Comparison of ENCODE assay signal across 19 cellular contexts in genomic region chr1:7561936-7562728, GRCh38.
DNase-seq lines count a peak whose midpoint lies in the region; ATAC-seq and TF ChIP-seq lines count a peak whose summit lies in the region.
"Had no signal": no experiment of that assay in that cellular context is flagged by ENCODE, and none has a peak within 500 bp of the region (broad histone marks: within the 10 kb centered on the region; RNA-seq: fewer than 3 reads in every experiment).

No MANE protein-coding gene starts in this region.

- no peak overlapping the region for H3K9ac ChIP-seq in neuronal stem cell (ENCODE audit: low read depth, low read length, poor library complexity)
- H3K9ac ChIP-seq: BLaER1 treated with 17β-estradiol and CSF1 and Interleukin-3, amounts not matched to agents 10 nM and 100 nM had no signal

- H3K4me3 ChIP-seq in right atrium auricular region = no peak overlapping the region
- H3K4me3 ChIP-seq in left ventricle myocardium inferior = no peak overlapping the region
- no peak overlapping the region for H3K4me3 ChIP-seq in neuronal stem cell (ENCODE audit: low read length in 2 of 2)
- H3K4me3 ChIP-seq in upper lobe of right lung = no peak overlapping the region
- H3K4me3 ChIP-seq in esophagus squamous epithelium = no peak overlapping the region
- H3K4me3 ChIP-seq: A549; BLaER1 treated with 17β-estradiol and CSF1 and Interleukin-3, amounts not matched to agents 10 nM and 100 nM; K562 had no signal

- no peaks in the 10 kb centered on the region for H3K36me3 Mint-ChIP-seq in glutamatergic neuron (ENCODE audit: unreplicated experiment)

- no peak for TF ChIP-seq POLR2A in esophagus squamous epithelium (IDR thresholded peaks at IDR 0.05)

- H3K9me3 ChIP-seq in right atrium auricular region (no peaks in the 10 kb centered on the region), left ventricle myocardium inferior (replicated peaks) (no peaks in the 10 kb centered on the region), neuronal stem cell (replicated peaks in 1 of 2; ENCODE audit: control insufficient read depth in 2 of 2, insufficient read depth in 1 of 2, low read depth in 1 of 2, low read length in 2 of 2) (no peaks in the 10 kb centered on the region), upper lobe of right lung (no peaks in the 10 kb centered on the region), esophagus squamous epithelium (no peaks in the 10 kb centered on the region)
- H3K9me3 ChIP-seq: A549; BLaER1 treated with 17β-estradiol and CSF1 and Interleukin-3, amounts not matched to agents 10 nM and 100 nM had no signal

- intact Hi-C loops in left ventricle myocardium inferior (cut with micrococcal nuclease) = no loop called here
- intact Hi-C loops in upper lobe of right lung (cut with DNase I) = no loop called here
- intact Hi-C loops in esophagus squamous epithelium (cut with DNase I) = no loop called here

- no peak overlapping the region for H2BK5ac ChIP-seq in neuronal stem cell (ENCODE audit: low read length)

- ATAC-seq in upper lobe of right lung = no peak

- H3K4me3 Mint-ChIP-seq in glutamatergic neuron (ENCODE audit: unreplicated experiment) = no peak overlapping the region
- H3K4me3 Mint-ChIP-seq: CD4-positive, alpha-beta T cell had no signal

- H3K9me3 Mint-ChIP-seq in glutamatergic neuron (ENCODE audit: unreplicated experiment) = peaks cover 3% of the 10 kb centered on the region
- H3K9me3 Mint-ChIP-seq: CD4-positive, alpha-beta T cell had no signal

- H3K27me3 ChIP-seq in right atrium auricular region = no peaks in the 10 kb centered on the region
- H3K27me3 ChIP-seq in left ventricle myocardium inferior (ENCODE audit: low read depth) = no peaks in the 10 kb centered on the region
- H3K27me3 ChIP-seq in neuronal stem cell (ENCODE audit: control insufficient read depth in 3 of 3, insufficient read depth in 3 of 3, low read depth in 1 of 3, low read length in 3 of 3) = peaks cover 0 to 28% (median 0%) of the 10 kb centered on the region in 3 experiments
- no peaks in the 10 kb centered on the region for H3K27me3 ChIP-seq in upper lobe of right lung
- H3K27me3 ChIP-seq in esophagus squamous epithelium = peaks cover 0 to 23% (median 0%) of the 10 kb centered on the region in 4 donors
- H3K27me3 ChIP-seq: BLaER1 treated with 17β-estradiol and CSF1 and Interleukin-3, amounts not matched to agents 10 nM and 100 nM had no signal

- H2AK5ac ChIP-seq in neuronal stem cell (ENCODE audit: low read depth, low read length) = no peak overlapping the region

- peaks cover 2% of the 10 kb centered on the region for H3K4me1 Mint-ChIP-seq in glutamatergic neuron (ENCODE audit: low read depth, unreplicated experiment)

- H2AFZ ChIP-seq in neuronal stem cell (ENCODE audit: low read length) = no peak overlapping the region

- no peak for DNase-seq in right atrium auricular region (ENCODE audit: low spot score)
- DNase-seq in left ventricle myocardium inferior = no peak
- peak; percentile 9 for DNase-seq in glutamatergic neuron
- DNase-seq in neuronal stem cell (ENCODE audit: low spot score) = no peak
- peak; percentile 55 for DNase-seq in upper lobe of right lung
- DNase-seq in esophagus squamous epithelium (lab: John Stamatoyannopoulos, UW) = no peak
- DNase-seq in pons (ENCODE audit: low spot score) = no peak
- no peak for DNase-seq in stimulated activated CD4-positive, alpha-beta T cell treated with anti-CD3 and anti-CD28 coated beads, Interleukin-4, amount 100 ng/mL, for 1 hour
- DNase-seq: CD4-positive, alpha-beta T cell; MV-4-11; NCI-H1105; NCI-H1436 treated with DMSO at 0.1 percent for 48 hours; NCI-H1930; NCI-H2107; NCI-H2227 treated with DMSO at 0.1 percent for 48 hours; NCI-H526 treated with DMSO at 0.1 percent for 48 hours had no signal

- H2BK12ac ChIP-seq in neuronal stem cell (ENCODE audit: low read length) = no peak overlapping the region

- H3K27ac Mint-ChIP-seq in glutamatergic neuron (ENCODE audit: unreplicated experiment) = no peak overlapping the region
- H3K27ac Mint-ChIP-seq: CD4-positive, alpha-beta T cell had no signal

- H2BK15ac ChIP-seq in neuronal stem cell (ENCODE audit: low read length) = no peak overlapping the region

- no peak overlapping the region for H4K91ac ChIP-seq in neuronal stem cell (ENCODE audit: low read depth, low read length, poor library complexity)

- H4K8ac ChIP-seq in neuronal stem cell (ENCODE audit: low read depth, low read length) = no peak overlapping the region

- H3K27me3 Mint-ChIP-seq in glutamatergic neuron (ENCODE audit: unreplicated experiment) = peaks cover 1% of the 10 kb centered on the region
- H3K27me3 Mint-ChIP-seq: CD4-positive, alpha-beta T cell had no signal

- no peak overlapping the region for H3K14ac ChIP-seq in neuronal stem cell (ENCODE audit: low read length)

- no peak overlapping the region for H2BK120ac ChIP-seq in neuronal stem cell (ENCODE audit: low read depth, low read length)

- no peak overlapping the region for H3K4ac ChIP-seq in neuronal stem cell (ENCODE audit: low read length)

- H3K4me1 ChIP-seq in right atrium auricular region (peaks cover 0 to 35% of the 10 kb centered on the region in 2 donors), left ventricle myocardium inferior (peaks cover 11% of the 10 kb centered on the region), neuronal stem cell (ENCODE audit: control insufficient read depth in 2 of 2, insufficient read depth in 1 of 2, low read depth in 1 of 2, low read length in 2 of 2) (peaks cover 0 to 8% of the 10 kb centered on the region in 2 donors), upper lobe of right lung (no peaks in the 10 kb centered on the region), esophagus squamous epithelium (no peaks in the 10 kb centered on the region)
- H3K4me1 ChIP-seq: A549 had no signal

- no peaks in the 10 kb centered on the region for H3K36me3 ChIP-seq in right atrium auricular region
- H3K36me3 ChIP-seq in left ventricle myocardium inferior = no peaks in the 10 kb centered on the region
- H3K36me3 ChIP-seq in neuronal stem cell (replicated peaks in 1 of 2; ENCODE audit: control insufficient read depth in 2 of 2, insufficient read depth in 2 of 2, low read length in 2 of 2) = no peaks in the 10 kb centered on the region
- H3K36me3 ChIP-seq in upper lobe of right lung = no peaks in the 10 kb centered on the region
- no peaks in the 10 kb centered on the region for H3K36me3 ChIP-seq in esophagus squamous epithelium
- H3K36me3 ChIP-seq: BLaER1 treated with 17β-estradiol and CSF1 and Interleukin-3, amounts not matched to agents 10 nM and 100 nM had no signal

- no peak overlapping the region for H3K4me2 ChIP-seq in neuronal stem cell (ENCODE audit: insufficient read depth, low read length, poor library complexity, severe bottlenecking)
- H3K4me2 ChIP-seq: A549 had no signal

- H3K18ac ChIP-seq in neuronal stem cell (ENCODE audit: low read length) = peak overlapping the region; percentile 7

- TF ChIP-seq CTCF in right atrium auricular region (IDR thresholded peaks at IDR 0.05) = no peak
- no peak for TF ChIP-seq CTCF in left ventricle myocardium inferior (IDR thresholded peaks at IDR 0.05; ENCODE audit: borderline replicate concordance)
- TF ChIP-seq CTCF in glutamatergic neuron (IDR thresholded peaks at IDR 0.05; ENCODE audit: partially characterized antibody, unreplicated experiment) = no peak
- no peak for TF ChIP-seq CTCF in upper lobe of right lung (IDR thresholded peaks at IDR 0.05)
- TF ChIP-seq CTCF in esophagus squamous epithelium (IDR thresholded peaks at IDR 0.05) = no peak

- peak overlapping the region; percentile 42 to 45 for H3K27ac ChIP-seq in right atrium auricular region
- no peak overlapping the region for H3K27ac ChIP-seq in left ventricle myocardium inferior (replicated peaks)
- no peak overlapping the region for H3K27ac ChIP-seq in neuronal stem cell (replicated peaks; ENCODE audit: low read length)
- H3K27ac ChIP-seq in upper lobe of right lung = no peak overlapping the region
- H3K27ac ChIP-seq in esophagus squamous epithelium = no peak overlapping the region
- H3K27ac ChIP-seq: BLaER1 treated with 17β-estradiol and CSF1 and Interleukin-3, amounts not matched to agents 10 nM and 100 nM had no signal

- no CpG with 5 or more reads among the region's 26 CpGs for WGBS in neuronal stem cell (ENCODE audit: extremely low coverage in 2 of 2, insufficient read length in 2 of 2, insufficient replicate concordance in 1 of 2), 2 donors
- 83 to 87% methylated on average over 19 to 20 of the region's 26 CpGs for WGBS in esophagus squamous epithelium, 2 donors

- no peaks in the 10 kb centered on the region for H3K79me1 ChIP-seq in neuronal stem cell (ENCODE audit: low read depth, low read length)

- no peak overlapping the region for H3K23ac ChIP-seq in neuronal stem cell (ENCODE audit: low read depth, low read length, poor library complexity)

Comparison
In these comparisons a context has a peak if more than half of its experiments do, and no peak if none do; other contexts are left out.
1. H3K27ac ChIP-seq: peak in right atrium auricular region (2 of 2); none in left ventricle myocardium inferior (single experiment), neuronal stem cell (single experiment), upper lobe of right lung (single experiment) and esophagus squamous epithelium (0 of 4).
2. DNase-seq: peak in glutamatergic neuron (single experiment) and upper lobe of right lung (single experiment); none in right atrium auricular region (single experiment), left ventricle myocardium inferior (single experiment), neuronal stem cell (single experiment), esophagus squamous epithelium (single experiment), pons (single experiment) and stimulated activated CD4-positive, alpha-beta T cell treated with anti-CD3 and anti-CD28 coated beads, Interleukin-4, amount 100 ng/mL, for 1 hour (single experiment).